Comparison of ENCODE assay signal across 8 cellular contexts in genomic region chr14:95361373-95362179, GRCh38.
DNase-seq lines count a peak whose midpoint lies in the region; ATAC-seq and TF ChIP-seq lines count a peak whose summit lies in the region.

No MANE protein-coding gene starts in this region.

- no peak overlapping the region for H3K4me3 ChIP-seq in astrocyte of the cerebellum (ENCODE audit: low read depth, low read length)

- in situ Hi-C loops in astrocyte of the cerebellum (cut with HindIII; ENCODE audit: low sequenced_read_pairs), result no loop called here

- TF ChIP-seq CTCF in astrocyte of the cerebellum (IDR thresholded peaks at IDR 0.05; ENCODE audit: low read depth, low read length, missing control alignments), result peak; percentile 41

- no peak for ATAC-seq in HG02870 (IDR thresholded peaks at IDR 0.05; ENCODE audit: unreplicated experiment)

- DNase-seq in activated effector memory CD4-positive, alpha-beta T cell treated with anti-CD3 and anti-CD28 coated beads, Interleukin-2, amount 50 U/mL, for 16 hours, result peak; percentile 75
- no peak for DNase-seq in activated effector memory CD4-positive, alpha-beta T cell treated with Interleukin-2 at 50 U/mL for 16 hours
- peak; percentile 16 for DNase-seq in NCI-H69 (lab: John Stamatoyannopoulos, UW)
- DNase-seq in astrocyte of the cerebellum (ENCODE audit: low read depth), result no peak
- peak; percentile 15 for DNase-seq in iris pigment epithelial cell (ENCODE audit: low read depth)
- DNase-seq in stimulated activated CD8-positive, alpha-beta memory T cell treated with anti-CD3 and anti-CD28 coated beads, Interleukin-15, amount 100 ng/mL, for 24 hours (ENCODE audit: low read depth), result peak; percentile 15
- DNase-seq in GOT3 (lab: John Stamatoyannopoulos, UW), result no peak

Comparison
In these comparisons a context has a peak if more than half of its experiments do, and no peak if none do; other contexts are left out.
1. DNase-seq: peak in activated effector memory CD4-positive, alpha-beta T cell treated with anti-CD3 and anti-CD28 coated beads, Interleukin-2, amount 50 U/mL, for 16 hours (single experiment), NCI-H69 (single experiment), iris pigment epithelial cell (single experiment) and stimulated activated CD8-positive, alpha-beta memory T cell treated with anti-CD3 and anti-CD28 coated beads, Interleukin-15, amount 100 ng/mL, for 24 hours (single experiment); none in activated effector memory CD4-positive, alpha-beta T cell treated with Interleukin-2 at 50 U/mL for 16 hours (single experiment), astrocyte of the cerebellum (single experiment) and GOT3 (single experiment).